Comparison of ENCODE assay signal across 8 cellular contexts in the genomic region with DNA sequence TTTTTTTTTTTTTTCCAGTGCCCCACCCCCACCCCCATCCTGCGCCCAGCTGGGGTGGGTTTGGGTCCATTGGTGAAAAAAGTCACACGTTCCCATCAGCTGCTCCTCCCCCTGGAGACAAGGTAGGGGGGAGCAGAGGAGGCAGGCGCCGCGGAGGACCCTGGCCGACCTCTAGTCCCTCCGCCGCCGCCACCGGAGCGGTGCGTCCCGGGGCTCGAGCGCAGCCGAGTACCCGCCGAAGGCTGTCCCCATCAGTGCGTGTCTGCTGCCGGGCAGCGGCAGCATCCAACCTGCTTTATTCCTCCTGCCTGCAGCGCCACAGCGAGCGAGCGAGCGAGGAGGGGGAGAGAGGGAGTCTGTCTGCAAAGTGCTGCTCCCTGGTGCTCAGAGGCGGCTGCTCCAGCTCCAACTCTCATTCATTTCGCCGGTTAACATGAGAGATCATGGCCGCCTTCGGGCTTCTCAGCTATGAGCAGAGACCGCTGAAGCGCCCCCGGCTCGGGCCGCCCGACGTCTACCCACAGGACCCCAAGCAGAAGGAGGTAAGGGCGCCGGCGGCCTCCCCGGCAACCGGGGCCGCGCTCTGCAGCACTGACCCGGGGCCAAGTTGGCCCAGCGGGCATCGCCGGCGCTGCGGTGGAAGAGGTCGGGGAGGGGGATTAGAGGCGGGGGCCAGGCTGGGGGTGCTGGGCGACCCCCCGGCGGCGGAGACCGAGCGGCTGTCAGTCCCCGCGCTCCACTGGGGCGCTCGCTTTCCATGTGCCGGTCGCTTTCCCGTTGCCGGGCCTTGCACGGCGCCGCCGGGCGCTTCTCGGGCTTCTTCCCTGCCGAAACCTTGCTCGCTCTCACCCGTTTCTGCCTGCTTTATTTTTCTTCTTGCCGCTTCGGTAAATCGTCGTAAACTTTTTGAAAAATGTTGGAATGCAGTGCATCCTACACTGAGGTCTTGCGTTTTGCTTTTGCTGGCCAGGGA. TPM values are rescaled to one million over a fixed set of nuclear protein-coding genes. Genes with fewer than 3 reads are reported as not detected.
DNase-seq lines count a peak whose midpoint lies in the region; ATAC-seq and TF ChIP-seq lines count a peak whose summit lies in the region.

No MANE protein-coding gene starts in this region.

- no peak for TF ChIP-seq POLR2A in lower leg skin (IDR thresholded peaks at IDR 0.05)

- peaks cover 18 to 35% of the 10 kb centered on the region in 2 donors for H3K27me3 ChIP-seq in duodenal mucosa (ENCODE audit: control insufficient read depth in 1 of 2, insufficient read depth in 2 of 2, low read length in 2 of 2)

- H3K9ac ChIP-seq in duodenal mucosa (ENCODE audit: low read depth in 1 of 2, low read length in 2 of 2) = no peak overlapping the region

- no peaks in the 10 kb centered on the region for H3K9me3 ChIP-seq in duodenal mucosa (ENCODE audit: control insufficient read depth in 1 of 2, low read length in 2 of 2)

- DNase-seq in AG04449 (ENCODE audit: low read depth, low spot score) = peak; percentile 34
- DNase-seq in NCI-H226 = peak; percentile 86
- peak; percentile 72 to 78 for DNase-seq in activated CD4-positive, alpha-beta T cell treated with anti-CD3 and anti-CD28 coated beads, Interleukin-2, amount 50 U/mL, for 48 hours
- peak; percentile 58 to 91 for DNase-seq in lower leg skin (ENCODE audit: low spot score in 2 of 2)
- peak; percentile 69 for DNase-seq in stimulated activated CD4-positive, alpha-beta T cell treated with anti-CD3 and anti-CD28 coated beads, Interleukin-4, amount 100 ng/mL, for 24 hours

- H3K36me3 ChIP-seq in duodenal mucosa (ENCODE audit: control insufficient read depth in 1 of 2, insufficient read depth in 2 of 2, low read length in 2 of 2) = no peaks in the 10 kb centered on the region

- TF ChIP-seq CTCF in AG04449 (IDR thresholded peaks at IDR 0.05; ENCODE audit: insufficient read depth, low read length, missing control alignments) (peak; percentile 81), lower leg skin (IDR thresholded peaks at IDR 0.05) (no peak)

- intact Hi-C loops in lower leg skin (cut with DNase I; ENCODE audit: low total_unique reads) = no loop called here

- no peak overlapping the region for H3K27ac ChIP-seq in duodenal mucosa (ENCODE audit: low read depth, low read length)

- H3K4me1 ChIP-seq in duodenal mucosa (ENCODE audit: control insufficient read depth in 1 of 2, insufficient read depth in 2 of 2, low read length in 2 of 2) = peaks cover 0 to 8% of the 10 kb centered on the region in 2 donors

- POLR2A ChIA-PET in AG04449 (lab: Yijun Ruan, JAX) = interaction anchor here (0.6 to 1.1 kb wide), 2 partner anchors 9 to 191 kb away, joined by 3 read pairs; no protein-coding TSS in a partner anchor

- ATAC-seq in GM18873 (IDR thresholded peaks at IDR 0.05; ENCODE audit: low FRiP score, unreplicated experiment) = peak; percentile 62
- ATAC-seq in HG03175 (IDR thresholded peaks at IDR 0.05; ENCODE audit: unreplicated experiment) = peak; percentile 66

- CTCF ChIA-PET in AG04449 (lab: Yijun Ruan, JAX) = interaction anchor here (0.6 to 4.6 kb wide), 21 partner anchors 9 to 493 kb away, joined by 3 to 25 read pairs (median 3); no protein-coding TSS in a partner anchor

- WGBS in lower leg skin, 2 donors = 3 to 6% methylated on average over 56 to 72 of the region's 81 CpGs

- H3K4me3 ChIP-seq in AG04449 (ENCODE audit: low read depth, low read length) (peak overlapping the region; percentile 57), duodenal mucosa (ENCODE audit: low read depth in 1 of 2, low read length in 2 of 2) (peak overlapping the region; percentile 46 to 70), lower leg skin (ENCODE audit: low read depth, poor library complexity, severe bottlenecking) (peak overlapping the region; percentile 4)

RNA-seq across cellular contexts. Expression of gene MED12L, which starts 1.3 kb away (rescaled TPM):
- total RNA-seq in lower leg skin = under 1 TPM; 0.15 to 0.37 (median 0.22) TPM

Comparison
In these comparisons a context has a peak if more than half of its experiments do, and no peak if none do; other contexts are left out.
1. DNase-seq: peak in every context shown above with its lines; median percentile 86 in NCI-H226; 75 in activated CD4-positive, alpha-beta T cell treated with anti-CD3 and anti-CD28 coated beads, Interleukin-2, amount 50 U/mL, for 48 hours; 74 in lower leg skin; 69 in stimulated activated CD4-positive, alpha-beta T cell treated with anti-CD3 and anti-CD28 coated beads, Interleukin-4, amount 100 ng/mL, for 24 hours; 34 in AG04449.
2. H3K4me3 ChIP-seq: peak in every context shown above with its lines; median percentile 58 in duodenal mucosa; 57 in AG04449; 4 in lower leg skin.